ENCODE assay signal across 20 cellular contexts in genomic region chr6:19444481-19444880, GRCh38.
"Had no signal": no experiment of that assay in that cellular context is flagged by ENCODE, and none has a peak within 500 bp of the region (broad histone marks: within the 10 kb centered on the region; RNA-seq: fewer than 3 reads in every experiment).

No MANE protein-coding gene starts in this region.

- FAIRE-seq: keratinocyte had no signal

- H3K9ac ChIP-seq: parathyroid adenoma had no signal

- H3K4me1 ChIP-seq: body of pancreas, left lung, parathyroid adenoma had no signal

- H3K4me3 Mint-ChIP-seq: activated naive CD4-positive, alpha-beta T cell treated with anti-CD3 and anti-CD28 coated beads for 36 hours; central memory CD8-positive, alpha-beta T cell; memory B cell; naive thymus-derived CD8-positive, alpha-beta T cell; stimulated activated effector memory CD8-positive, alpha-beta T cell treated with anti-CD3 and anti-CD28 coated beads, Interleukin-12 subunit alpha, Interleukin-12 subunit beta, amount 100 ng/mL, for 72 hours; T-cell had no signal

- H3K4me1 Mint-ChIP-seq: central memory CD8-positive, alpha-beta T cell; memory B cell; naive thymus-derived CD8-positive, alpha-beta T cell; stimulated activated effector memory CD8-positive, alpha-beta T cell treated with anti-CD3 and anti-CD28 coated beads, Interleukin-12 subunit alpha, Interleukin-12 subunit beta, amount 100 ng/mL, for 72 hours; T-cell had no signal

- ATAC-seq: activated CD4-positive, CD25-positive, alpha-beta regulatory T cell treated with anti-CD3 and anti-CD28 coated beads, Interleukin-2, amount 50 U/mL, for 24 hours; body of pancreas; gastroesophageal sphincter; left lung; naive thymus-derived CD8-positive, alpha-beta T cell; stimulated activated effector memory CD8-positive, alpha-beta T cell treated with anti-CD3 and anti-CD28 coated beads, Interleukin-12 subunit alpha, Interleukin-12 subunit beta, amount 100 ng/mL, for 72 hours; T-cell had no signal

- H3K36me3 ChIP-seq: esophagus muscularis mucosa, gastroesophageal sphincter, left lung, neutrophil had no signal

- H3K27me3 ChIP-seq: body of pancreas, esophagus muscularis mucosa, gastroesophageal sphincter, left lung, neutrophil had no signal

- H3K4me3 ChIP-seq: body of pancreas, esophagus muscularis mucosa, gastroesophageal sphincter, left lung had no signal

- H3K36me3 Mint-ChIP-seq: naive thymus-derived CD8-positive, alpha-beta T cell; stimulated activated effector memory CD8-positive, alpha-beta T cell treated with anti-CD3 and anti-CD28 coated beads, Interleukin-12 subunit alpha, Interleukin-12 subunit beta, amount 100 ng/mL, for 72 hours; T-cell had no signal

- H3K27me3 Mint-ChIP-seq: central memory CD8-positive, alpha-beta T cell; memory B cell; naive thymus-derived CD8-positive, alpha-beta T cell; T-cell had no signal

- H3K79me2 ChIP-seq: parathyroid adenoma had no signal

- H3K27ac ChIP-seq: body of pancreas, esophagus muscularis mucosa, gastroesophageal sphincter, left lung, neutrophil, parathyroid adenoma had no signal

- H3K9me3 ChIP-seq: body of pancreas, esophagus muscularis mucosa, gastroesophageal sphincter, neutrophil had no signal

- H3K27ac Mint-ChIP-seq: activated naive CD4-positive, alpha-beta T cell treated with anti-CD3 and anti-CD28 coated beads for 36 hours; activated T-helper 2 cell treated with anti-CD3 and anti-CD28 coated beads, Interferon-gamma antibody, Interleukin-2, Interleukin-4, amounts not matched to agents 10 μg/mL and 5 μg/mL and 100 μg/mL, durations not matched to agents 14 hours and 24 hours and 36 hours; memory B cell; naive thymus-derived CD8-positive, alpha-beta T cell; stimulated activated effector memory CD8-positive, alpha-beta T cell treated with anti-CD3 and anti-CD28 coated beads, Interleukin-12 subunit alpha, Interleukin-12 subunit beta, amount 100 ng/mL, for 72 hours; T-cell had no signal

- H2AFZ ChIP-seq: parathyroid adenoma had no signal

- DNase-seq: activated CD4-positive, alpha-beta T cell treated with anti-CD3 and anti-CD28 coated beads, Interleukin-2, amount 50 U/mL, for 1 hour; activated naive CD4-positive, alpha-beta T cell treated with anti-CD3 and anti-CD28 coated beads for 36 hours; activated T-cell treated with anti-CD3 and anti-CD28 coated beads for 4 hours; body of pancreas; cortex of kidney; effector CD4-positive, alpha-beta T cell; left lung; naive thymus-derived CD8-positive, alpha-beta T cell; T-cell; T1000 had no signal
